Comparison of ENCODE assay signal across 9 cellular contexts in the genomic region with DNA sequence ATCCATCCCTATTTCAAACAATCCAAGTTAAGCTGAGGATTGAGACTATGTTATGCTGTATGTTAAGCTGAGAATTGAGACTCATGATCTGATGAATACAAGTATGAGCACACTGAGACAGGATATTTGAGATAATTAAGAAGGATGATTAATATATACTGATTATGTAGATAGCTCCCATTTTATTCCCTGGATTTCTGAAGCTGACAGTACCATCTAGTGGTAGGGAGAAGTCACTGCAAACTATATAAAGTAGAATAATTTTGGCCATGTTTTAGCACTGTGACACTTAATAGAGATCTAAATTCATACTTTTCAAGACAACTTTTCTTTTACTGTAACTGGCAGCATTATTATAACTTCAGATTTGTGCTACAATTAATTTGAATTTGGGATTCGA. TPM values are rescaled to one million over a fixed set of nuclear protein-coding genes. Genes with fewer than 3 reads are reported as not detected.
DNase-seq lines count a peak whose midpoint lies in the region; ATAC-seq and TF ChIP-seq lines count a peak whose summit lies in the region.
"Had no signal": no experiment of that assay in that cellular context is flagged by ENCODE, and none has a peak within 500 bp of the region (broad histone marks: within the 10 kb centered on the region; RNA-seq: fewer than 3 reads in every experiment).

No MANE protein-coding gene starts in this region.

- POLR2A ChIA-PET in GM10248 (lab: Yijun Ruan, JAX): no interaction called here

- no peak overlapping the region for H3K27ac ChIP-seq in parathyroid adenoma
- H3K27ac ChIP-seq: SK-N-MC had no signal

- H3K79me2 ChIP-seq in parathyroid adenoma: no peaks in the 10 kb centered on the region

- H3K9me3 ChIP-seq in parathyroid adenoma (ENCODE audit: control insufficient read depth, low read length): no peaks in the 10 kb centered on the region

- TF ChIP-seq CTCF in GM10248 (IDR thresholded peaks at IDR 0.05; ENCODE audit: control extremely low read depth, extremely low read depth, low read depth, missing control alignments): peak; percentile 46
- TF ChIP-seq CTCF in parathyroid adenoma (IDR thresholded peaks at IDR 0.05): peak; percentile 66

- H3K9ac ChIP-seq in parathyroid adenoma: no peak overlapping the region

- no peaks in the 10 kb centered on the region for H3K36me3 ChIP-seq in parathyroid adenoma (ENCODE audit: control insufficient read depth, insufficient read depth, low read length)

- no peak for ATAC-seq in HG03135 (IDR thresholded peaks at IDR 0.05; ENCODE audit: unreplicated experiment)

- H3K4me1 ChIP-seq in parathyroid adenoma: no peaks in the 10 kb centered on the region

- H3K27me3 ChIP-seq in parathyroid adenoma (ENCODE audit: control insufficient read depth, insufficient read depth, low read length): no peaks in the 10 kb centered on the region

- peak; percentile 12 for DNase-seq in GM10248 (ENCODE audit: extremely low spot score)
- peak; percentile 32 for DNase-seq in M059J (ENCODE audit: low read depth)
- peak; percentile 8 for DNase-seq in cerebellum (ENCODE audit: low spot score)
- DNase-seq in mucosa of gallbladder (ENCODE audit: low spot score): no peak
- no peak for DNase-seq in NCI-H1436 (lab: John Stamatoyannopoulos, UW)
- DNase-seq in nucleus accumbens (lab: John Stamatoyannopoulos, UW): no peak

- CTCF ChIA-PET in GM10248 (lab: Yijun Ruan, JAX): interaction anchor here (0.6 to 3.5 kb wide), 15 partner anchors 8 to 604 kb away, joined by 3 to 15 read pairs (median 3); no protein-coding TSS in a partner anchor

- H3K4me3 ChIP-seq in parathyroid adenoma (ENCODE audit: low read depth, low read length): no peak overlapping the region
- H3K4me3 ChIP-seq: SK-N-MC had no signal

- H3K4me2 ChIP-seq in parathyroid adenoma (ENCODE audit: low read length): no peak overlapping the region

- H2AFZ ChIP-seq in parathyroid adenoma: no peak overlapping the region

RNA-seq across cellular contexts. Expression of gene PHF6, which starts 23.1 kb away (rescaled TPM):
- total RNA-seq in M059J (2014; rRNA removed; shearing (Covaris generic)): 40.7 and 57.9 TPM in 2 replicates
- 71.9 TPM for total RNA-seq in cerebellum
- total RNA-seq in mucosa of gallbladder: 18.7 TPM

Comparison
In these comparisons a context has a peak if more than half of its experiments do, and no peak if none do; other contexts are left out.
1. DNase-seq: peak in GM10248 (single experiment), M059J (single experiment) and cerebellum (single experiment); none in mucosa of gallbladder (single experiment), NCI-H1436 (single experiment) and nucleus accumbens (0 of 56).